20 cellular contexts compared by ENCODE assay signal in genomic region chr11:44855138-44855849, GRCh38.
DNase-seq lines count a peak whose midpoint lies in the region; ATAC-seq lines count a peak whose summit lies in the region.
"Had no signal": no experiment of that assay in that cellular context is flagged by ENCODE, and none has a peak within 500 bp of the region (broad histone marks: within the 10 kb centered on the region; RNA-seq: fewer than 3 reads in every experiment).

No MANE protein-coding gene starts in this region.

- WGBS in mesenchymal stem cell = 100% methylated on average over 1 of the region's 2 CpGs

- H4K91ac ChIP-seq in mesenchymal stem cell (ENCODE audit: low read length) = no peak overlapping the region

- H3K4me1 ChIP-seq in ACC112 (ENCODE audit: control insufficient read depth, insufficient read depth, low read length, unreplicated experiment) = peaks cover 11% of the 10 kb centered on the region
- peaks cover 2% of the 10 kb centered on the region for H3K4me1 ChIP-seq in mesenchymal stem cell (ENCODE audit: control insufficient read depth, insufficient read depth, low read depth, low read length)
- H3K4me1 ChIP-seq: lower lobe of right lung, upper lobe of right lung had no signal

- H3K9me3 Mint-ChIP-seq in activated CD4-positive, alpha-beta T cell treated with anti-CD3 and anti-CD28 coated beads, Interleukin-2, amount 10 ng/mL, durations not matched to agents 7 days and 5 days = no peaks in the 10 kb centered on the region
- H3K9me3 Mint-ChIP-seq in T-helper 2 cell treated with Interferon-gamma antibody and Interleukin-4, amounts not matched to agents 5 μg/mL and 100 μg/mL, for 36 hours = no peaks in the 10 kb centered on the region
- no peaks in the 10 kb centered on the region for H3K9me3 Mint-ChIP-seq in T-cell

- H3K4me3 ChIP-seq in ACC112 (ENCODE audit: low read depth, low read length) (no peak overlapping the region), mesenchymal stem cell (ENCODE audit: insufficient read depth in 1 of 2, low read depth in 1 of 2, low read length in 2 of 2) (no peak overlapping the region)
- H3K4me3 ChIP-seq: dorsolateral prefrontal cortex, K562, lower lobe of right lung, skin epidermis, upper lobe of right lung had no signal

- ATAC-seq in T-cell (replicated peaks in 1 of 4) = no peak
- ATAC-seq in HG02938 (IDR thresholded peaks at IDR 0.05; ENCODE audit: unreplicated experiment) = no peak
- ATAC-seq: K562, lower lobe of right lung had no signal

- peaks cover 6% of the 10 kb centered on the region for H3K4me1 Mint-ChIP-seq in activated CD4-positive, alpha-beta T cell treated with anti-CD3 and anti-CD28 coated beads, Interleukin-2, amount 10 ng/mL, durations not matched to agents 7 days and 5 days
- peaks cover under 1% of the 10 kb centered on the region for H3K4me1 Mint-ChIP-seq in T-helper 2 cell treated with Interferon-gamma antibody and Interleukin-4, amounts not matched to agents 5 μg/mL and 100 μg/mL, for 36 hours (ENCODE audit: low read depth)
- peaks cover 8 to 36% (median 26%) of the 10 kb centered on the region in 3 donors for H3K4me1 Mint-ChIP-seq in T-cell

- H3K4me3 Mint-ChIP-seq in activated CD4-positive, alpha-beta T cell treated with anti-CD3 and anti-CD28 coated beads, Interleukin-2, amount 10 ng/mL, durations not matched to agents 7 days and 5 days = no peak overlapping the region
- no peak overlapping the region for H3K4me3 Mint-ChIP-seq in T-helper 2 cell treated with Interferon-gamma antibody and Interleukin-4, amounts not matched to agents 5 μg/mL and 100 μg/mL, for 36 hours
- no peak overlapping the region for H3K4me3 Mint-ChIP-seq in T-cell

- DNase-seq in activated CD4-positive, alpha-beta T cell treated with anti-CD3 and anti-CD28 coated beads for 48 hours = peak; percentile 57
- no peak for DNase-seq in activated CD4-positive, alpha-beta T cell treated with anti-CD3 and anti-CD28 coated beads, Interleukin-2, amount 10 ng/mL, durations not matched to agents 7 days and 5 days
- peak; percentile 32 for DNase-seq in T-helper 2 cell treated with Interferon-gamma antibody and Interleukin-4, amounts not matched to agents 5 μg/mL and 100 μg/mL, for 36 hours (ENCODE audit: low spot score)
- DNase-seq in mesenchymal stem cell (no peak), T-cell (no peak), DMS79 treated with DMSO at 0.1 percent for 48 hours (lab: John Stamatoyannopoulos, UW) (no peak)
- DNase-seq: activated gamma-delta T cell, dorsolateral prefrontal cortex, erythroblast, lower lobe of right lung, NCI-H2081, NCI-H510A, SHP77, T-helper 9 cell, upper lobe of right lung had no signal

- CTCF ChIA-PET in activated CD4-positive, alpha-beta T cell treated with anti-CD3 and anti-CD28 coated beads, Interleukin-2, amount 10 ng/mL, durations not matched to agents 7 days and 5 days (lab: Charles Lee) = no interaction called here
- CTCF ChIA-PET in T-cell (lab: Charles Lee) = interaction anchor here in 1 of 2 donors (0.7 kb wide), 1 partner anchor 93 kb away, joined by 3 read pairs; no protein-coding TSS in a partner anchor

- H4K8ac ChIP-seq in mesenchymal stem cell (ENCODE audit: low read length) = no peak overlapping the region

- H3K27ac ChIP-seq in ACC112 (ENCODE audit: low read depth, low read length) = peak overlapping the region; percentile 21
- no peak overlapping the region for H3K27ac ChIP-seq in mesenchymal stem cell (ENCODE audit: low read length, poor library complexity, severe bottlenecking)
- H3K27ac ChIP-seq: C4-2B, dorsolateral prefrontal cortex, lower lobe of right lung, upper lobe of right lung had no signal

- H3K4me2 ChIP-seq in mesenchymal stem cell (ENCODE audit: low read length, poor library complexity, severe bottlenecking) = no peak overlapping the region

- H3K14ac ChIP-seq in mesenchymal stem cell (ENCODE audit: low read length in 2 of 2) = no peak overlapping the region

- H3K27me3 Mint-ChIP-seq in activated CD4-positive, alpha-beta T cell treated with anti-CD3 and anti-CD28 coated beads, Interleukin-2, amount 10 ng/mL, durations not matched to agents 7 days and 5 days = peaks cover 40% of the 10 kb centered on the region
- peaks cover 45% of the 10 kb centered on the region for H3K27me3 Mint-ChIP-seq in T-helper 2 cell treated with Interferon-gamma antibody and Interleukin-4, amounts not matched to agents 5 μg/mL and 100 μg/mL, for 36 hours (ENCODE audit: low read depth)
- H3K27me3 Mint-ChIP-seq in T-cell = no peaks in the 10 kb centered on the region

- no peaks in the 10 kb centered on the region for H3K79me2 ChIP-seq in ACC112 (ENCODE audit: control insufficient read depth, insufficient read depth, low read length, unreplicated experiment)

- no peak overlapping the region for H3K27ac Mint-ChIP-seq in activated CD4-positive, alpha-beta T cell treated with anti-CD3 and anti-CD28 coated beads, Interleukin-2, amount 10 ng/mL, durations not matched to agents 7 days and 5 days
- H3K27ac Mint-ChIP-seq in T-helper 2 cell treated with Interferon-gamma antibody and Interleukin-4, amounts not matched to agents 5 μg/mL and 100 μg/mL, for 36 hours = no peak overlapping the region
- H3K27ac Mint-ChIP-seq in T-cell = no peak overlapping the region

- H3K9ac ChIP-seq in mesenchymal stem cell (ENCODE audit: low read length) = peak overlapping the region; percentile 25

- H3K79me1 ChIP-seq in mesenchymal stem cell (replicated peaks; ENCODE audit: low read length, poor library complexity, severe bottlenecking) = no peaks in the 10 kb centered on the region

- no peak overlapping the region for H3K23ac ChIP-seq in mesenchymal stem cell (ENCODE audit: low read length in 2 of 2)

- H3K27me3 ChIP-seq in ACC112 (ENCODE audit: insufficient read depth, low read length) (no peaks in the 10 kb centered on the region), mesenchymal stem cell (ENCODE audit: control insufficient read depth in 1 of 2, insufficient read depth in 1 of 2, low read length in 2 of 2) (peaks cover 14 to 49% of the 10 kb centered on the region in 2 experiments)
- H3K27me3 ChIP-seq: dorsolateral prefrontal cortex, upper lobe of right lung had no signal

- no peaks in the 10 kb centered on the region for H3K36me3 Mint-ChIP-seq in activated CD4-positive, alpha-beta T cell treated with anti-CD3 and anti-CD28 coated beads, Interleukin-2, amount 10 ng/mL, durations not matched to agents 7 days and 5 days (ENCODE audit: low read depth)
- H3K36me3 Mint-ChIP-seq in T-helper 2 cell treated with Interferon-gamma antibody and Interleukin-4, amounts not matched to agents 5 μg/mL and 100 μg/mL, for 36 hours (ENCODE audit: low read depth) = no peaks in the 10 kb centered on the region
- peaks cover 36% of the 10 kb centered on the region for H3K36me3 Mint-ChIP-seq in T-cell

- no peak overlapping the region for H3K18ac ChIP-seq in mesenchymal stem cell (ENCODE audit: low read depth in 1 of 2, low read length in 2 of 2)

- POLR2A ChIA-PET in activated CD4-positive, alpha-beta T cell treated with anti-CD3 and anti-CD28 coated beads, Interleukin-2, amount 10 ng/mL, durations not matched to agents 7 days and 5 days (lab: Charles Lee) = no interaction called here
- POLR2A ChIA-PET in T-cell (lab: Charles Lee) = interaction anchor here in 1 of 2 donors (0.7 kb wide), 1 partner anchor 338 kb away, joined by 4 read pairs; no protein-coding TSS in a partner anchor

- no peaks in the 10 kb centered on the region for H3K36me3 ChIP-seq in ACC112 (ENCODE audit: insufficient read depth, low read length)
- H3K36me3 ChIP-seq in mesenchymal stem cell (ENCODE audit: control insufficient read depth in 1 of 2, insufficient read depth in 2 of 2, low read depth in 1 of 2, low read length in 2 of 2) = no peaks in the 10 kb centered on the region
- H3K36me3 ChIP-seq: lower lobe of right lung, upper lobe of right lung had no signal

- H2BK15ac ChIP-seq in mesenchymal stem cell (ENCODE audit: low read depth, poor library complexity, severe bottlenecking) = no peak overlapping the region

- H3K9me3 ChIP-seq in mesenchymal stem cell (ENCODE audit: control insufficient read depth, low read length) = no peaks in the 10 kb centered on the region
- H3K9me3 ChIP-seq: lower lobe of right lung, upper lobe of right lung had no signal

- no peak overlapping the region for H2BK12ac ChIP-seq in mesenchymal stem cell (ENCODE audit: low read length in 2 of 2)

- H2AFZ ChIP-seq in ACC112 (ENCODE audit: low read length, unreplicated experiment) (no peak overlapping the region), mesenchymal stem cell (ENCODE audit: low read depth, low read length) (no peak overlapping the region)

- H2AK5ac ChIP-seq in mesenchymal stem cell (ENCODE audit: low read length, severe bottlenecking) = no peak overlapping the region

- no peak overlapping the region for H3K4ac ChIP-seq in mesenchymal stem cell (ENCODE audit: low read depth in 1 of 2, low read length in 2 of 2)

- H2BK120ac ChIP-seq in mesenchymal stem cell (ENCODE audit: low read depth, low read length) = no peak overlapping the region

- H2BK5ac ChIP-seq in mesenchymal stem cell (ENCODE audit: low read depth, low read length, poor library complexity, severe bottlenecking) = no peak overlapping the region

Comparison
In these comparisons a context has a peak if more than half of its experiments do, and no peak if none do; other contexts are left out.
1. DNase-seq: peak in activated CD4-positive, alpha-beta T cell treated with anti-CD3 and anti-CD28 coated beads for 48 hours (single experiment) and T-helper 2 cell treated with Interferon-gamma antibody and Interleukin-4, amounts not matched to agents 5 μg/mL and 100 μg/mL, for 36 hours (single experiment); none in activated CD4-positive, alpha-beta T cell treated with anti-CD3 and anti-CD28 coated beads, Interleukin-2, amount 10 ng/mL, durations not matched to agents 7 days and 5 days (single experiment), mesenchymal stem cell (single experiment), T-cell (0 of 34) and DMS79 treated with DMSO at 0.1 percent for 48 hours (single experiment).